In the genomic region with DNA sequence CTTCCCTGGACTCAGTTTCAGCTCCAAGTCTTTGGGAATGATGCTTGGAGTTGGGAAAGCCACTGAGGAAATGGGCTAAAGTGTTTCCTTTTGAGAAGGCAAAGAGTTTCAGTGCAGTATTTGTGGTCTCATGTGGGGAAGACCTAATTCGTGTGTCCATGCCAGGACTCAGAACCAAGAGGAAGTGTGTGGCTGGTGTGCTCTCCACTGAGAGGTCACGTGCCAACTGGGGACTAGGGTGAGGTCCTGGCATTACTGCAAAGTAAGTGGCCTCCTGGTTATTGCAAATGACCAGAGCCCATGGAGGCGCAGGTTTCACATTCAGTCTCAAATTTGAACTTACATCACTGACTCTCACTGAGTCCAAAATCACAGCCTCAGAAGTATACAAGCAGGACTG, we compare ENCODE assay signal across 21 cellular contexts. TPM values are rescaled to one million over a fixed set of nuclear protein-coding genes. Genes with fewer than 3 reads are reported as not detected.
DNase-seq lines count a peak whose midpoint lies in the region; ATAC-seq and TF ChIP-seq lines count a peak whose summit lies in the region.
"Had no signal": no experiment of that assay in that cellular context is flagged by ENCODE, and none has a peak within 500 bp of the region (broad histone marks: within the 10 kb centered on the region; RNA-seq: fewer than 3 reads in every experiment).

No MANE protein-coding gene starts in this region.

- peak overlapping the region; percentile 69 for H3K27ac Mint-ChIP-seq in endodermal cell
- no peak overlapping the region for H3K27ac Mint-ChIP-seq in activated naive CD4-positive, alpha-beta T cell treated with anti-CD3 and anti-CD28 coated beads for 36 hours
- H3K27ac Mint-ChIP-seq in activated naive CD4-positive, alpha-beta T cell treated with anti-CD3 and anti-CD28 coated beads, Interleukin-2, amount 10 ng/mL, durations not matched to agents 7 days and 5 days, result no peak overlapping the region
- H3K27ac Mint-ChIP-seq: IgD-negative memory B cell had no signal

- peak overlapping the region; percentile 0 for H3K4me3 Mint-ChIP-seq in endodermal cell
- no peak overlapping the region for H3K4me3 Mint-ChIP-seq in activated naive CD4-positive, alpha-beta T cell treated with anti-CD3 and anti-CD28 coated beads for 36 hours
- H3K4me3 Mint-ChIP-seq in activated naive CD4-positive, alpha-beta T cell treated with anti-CD3 and anti-CD28 coated beads, Interleukin-2, amount 10 ng/mL, durations not matched to agents 7 days and 5 days, result no peak overlapping the region
- H3K4me3 Mint-ChIP-seq: IgD-negative memory B cell had no signal

- H3K27ac ChIP-seq in AG04450 (ENCODE audit: low read depth, low read length), result peak overlapping the region; percentile 11
- H3K27ac ChIP-seq in HUES6 (ENCODE audit: low read depth, low read length), result peak overlapping the region; percentile 64
- no peak overlapping the region for H3K27ac ChIP-seq in endodermal cell (ENCODE audit: low read depth, low read length)

- peaks cover 24% of the 10 kb centered on the region for H3K36me3 Mint-ChIP-seq in endodermal cell (ENCODE audit: low read depth)
- H3K36me3 Mint-ChIP-seq in activated naive CD4-positive, alpha-beta T cell treated with anti-CD3 and anti-CD28 coated beads for 36 hours (ENCODE audit: low read depth), result no peaks in the 10 kb centered on the region
- H3K36me3 Mint-ChIP-seq in activated naive CD4-positive, alpha-beta T cell treated with anti-CD3 and anti-CD28 coated beads, Interleukin-2, amount 10 ng/mL, durations not matched to agents 7 days and 5 days, result no peaks in the 10 kb centered on the region
- H3K36me3 Mint-ChIP-seq: IgD-negative memory B cell had no signal

- TF ChIP-seq CTCF in AG04450 (IDR thresholded peaks at IDR 0.05; ENCODE audit: low read depth, low read length) (no peak), endodermal cell (conservative IDR thresholded peaks at IDR 0.05) (no peak)

- H3K27me3 ChIP-seq in AG04450 (ENCODE audit: control insufficient read depth, insufficient read depth, low read length) (no peaks in the 10 kb centered on the region), HUES6 (ENCODE audit: control insufficient read depth, insufficient read depth, low read length) (peaks cover 46% of the 10 kb centered on the region), endodermal cell (ENCODE audit: control insufficient read depth, insufficient read depth, low read length, poor library complexity, severe bottlenecking) (no peaks in the 10 kb centered on the region)

- H3K27me3 Mint-ChIP-seq in endodermal cell (ENCODE audit: insufficient read depth), result peaks cover 9% of the 10 kb centered on the region
- H3K27me3 Mint-ChIP-seq in activated naive CD4-positive, alpha-beta T cell treated with anti-CD3 and anti-CD28 coated beads for 36 hours (ENCODE audit: low read depth), result no peaks in the 10 kb centered on the region
- no peaks in the 10 kb centered on the region for H3K27me3 Mint-ChIP-seq in activated naive CD4-positive, alpha-beta T cell treated with anti-CD3 and anti-CD28 coated beads, Interleukin-2, amount 10 ng/mL, durations not matched to agents 7 days and 5 days

- no peak for DNase-seq in AG04450 (ENCODE audit: low read depth, low spot score)
- peak; percentile 42 for DNase-seq in endodermal cell
- no peak for DNase-seq in activated naive CD4-positive, alpha-beta T cell treated with anti-CD3 and anti-CD28 coated beads for 36 hours
- DNase-seq in stimulated activated CD4-positive, alpha-beta T cell treated with anti-CD3 and anti-CD28 coated beads, Interleukin-4, amount 100 ng/mL, for 4 hours, result no peak
- no peak for DNase-seq in activated naive CD4-positive, alpha-beta T cell treated with anti-CD3 and anti-CD28 coated beads, Interleukin-2, amount 10 ng/mL, durations not matched to agents 7 days and 5 days
- DNase-seq in COLO668 (lab: John Stamatoyannopoulos, UW; ENCODE audit: unreplicated experiment), result no peak
- DNase-seq: C1 segment of cervical spinal cord; COR-L47; DMS79; Kasumi-1; NCI-H187 treated with DMSO at 0.1 percent for 48 hours; NCI-H69; NK-92 treated with Interleukin-12 subunit alpha and Interleukin-12 subunit beta, amount 100 ng/mL, for 24 hours; RPMI8226; SIG-M5 had no signal

- H3K4me3 ChIP-seq in AG04450 (ENCODE audit: low read depth, low read length) (no peak overlapping the region), HUES6 (ENCODE audit: low read depth, low read length) (0 out of 2 replicates have a peak overlapping the region, but pooled peaks have one; percentile 13), endodermal cell (ENCODE audit: low read length) (no peak overlapping the region)

- no peaks in the 10 kb centered on the region for H3K9me3 Mint-ChIP-seq in endodermal cell
- no peaks in the 10 kb centered on the region for H3K9me3 Mint-ChIP-seq in activated naive CD4-positive, alpha-beta T cell treated with anti-CD3 and anti-CD28 coated beads for 36 hours
- peaks cover 3% of the 10 kb centered on the region for H3K9me3 Mint-ChIP-seq in activated naive CD4-positive, alpha-beta T cell treated with anti-CD3 and anti-CD28 coated beads, Interleukin-2, amount 10 ng/mL, durations not matched to agents 7 days and 5 days
- H3K9me3 Mint-ChIP-seq: IgD-negative memory B cell had no signal

- H3K36me3 ChIP-seq in HUES6 (ENCODE audit: control insufficient read depth, insufficient read depth, low read length) (no peaks in the 10 kb centered on the region), endodermal cell (ENCODE audit: control insufficient read depth, insufficient read depth, low read length) (no peaks in the 10 kb centered on the region)

- intact Hi-C loops in activated naive CD4-positive, alpha-beta T cell treated with anti-CD3 and anti-CD28 coated beads for 36 hours (cut with micrococcal nuclease), result no loop called here

- peak; percentile 67 for ATAC-seq in GM18868 (IDR thresholded peaks at IDR 0.05; ENCODE audit: unreplicated experiment)

- H3K9ac ChIP-seq in HUES6 (ENCODE audit: low read length) (peak overlapping the region; percentile 24), endodermal cell (ENCODE audit: extremely low read depth, low read length, poor library complexity, severe bottlenecking) (no peak overlapping the region)

- peaks cover 59% of the 10 kb centered on the region for H3K4me1 Mint-ChIP-seq in endodermal cell
- no peaks in the 10 kb centered on the region for H3K4me1 Mint-ChIP-seq in activated naive CD4-positive, alpha-beta T cell treated with anti-CD3 and anti-CD28 coated beads for 36 hours (ENCODE audit: low read depth)
- no peaks in the 10 kb centered on the region for H3K4me1 Mint-ChIP-seq in activated naive CD4-positive, alpha-beta T cell treated with anti-CD3 and anti-CD28 coated beads, Interleukin-2, amount 10 ng/mL, durations not matched to agents 7 days and 5 days

- H3K4me1 ChIP-seq in HUES6 (ENCODE audit: control insufficient read depth, insufficient read depth, low read length) (peaks cover 30% of the 10 kb centered on the region), endodermal cell (ENCODE audit: control insufficient read depth, insufficient read depth, low read length) (peaks cover 14% of the 10 kb centered on the region)

- CTCF ChIA-PET in AG04450 (lab: Charles Lee), result interaction anchor here (1.9 kb wide), 1 partner anchor 22 kb away, joined by 10 read pairs; no protein-coding TSS in a partner anchor
- CTCF ChIA-PET in activated naive CD4-positive, alpha-beta T cell treated with anti-CD3 and anti-CD28 coated beads for 36 hours (lab: Charles Lee), result no interaction called here
- CTCF ChIA-PET in activated naive CD4-positive, alpha-beta T cell treated with anti-CD3 and anti-CD28 coated beads, Interleukin-2, amount 10 ng/mL, durations not matched to agents 7 days and 5 days (lab: Charles Lee), result interaction anchor here (1.0 kb wide), 1 partner anchor 13 kb away, joined by 3 read pairs; no protein-coding TSS in a partner anchor

- H3K9me3 ChIP-seq in AG04450 (ENCODE audit: control insufficient read depth, insufficient read depth, low read length) (no peaks in the 10 kb centered on the region), HUES6 (ENCODE audit: control insufficient read depth, insufficient read depth, low read depth, low read length) (no peaks in the 10 kb centered on the region), endodermal cell (ENCODE audit: control insufficient read depth, low read length) (no peaks in the 10 kb centered on the region)

- POLR2A ChIA-PET in AG04450 (lab: Yijun Ruan, JAX), result no interaction called here

- 84 to 91% methylated on average over 3 of the region's 3 CpGs for WGBS in endodermal cell (ENCODE audit: insufficient coverage in 1 of 2, insufficient read length in 1 of 2), 2 experiments

RNA-seq across cellular contexts. Expression of gene ITPRID1, which starts 48.6 kb away (rescaled TPM):
- polyA plus RNA-seq in AG04450 (2011; rRNA removed), result not detected in 2 replicates
- not detected in 2 replicates for polyA minus RNA-seq in AG04450 (2011; rRNA and poly(A)+ RNA removed)
- 10 to 100 TPM in 1 of 2 donors, 1 to 10 TPM in 1; 5.6 to 21.8 TPM for total RNA-seq in endodermal cell
- polyA plus RNA-seq in endodermal cell (2013, experiment 1 of 2), result 1.6 TPM
- polyA plus RNA-seq in endodermal cell (2013, experiment 2 of 2), result 2.2 TPM
- total RNA-seq in activated naive CD4-positive, alpha-beta T cell treated with anti-CD3 and anti-CD28 coated beads for 36 hours, result not detected
- total RNA-seq: A172; OCI-LY7; T-helper 1 cell treated with Interleukin-12 subunit alpha and Interleukin-12 subunit beta and Interleukin-4 antibody, amounts not matched to agents 30 ng/mL and 1 ng/mL, for 36 hours had no signal
- polyA plus RNA-seq: IgD-negative memory B cell had no signal

Comparison
In these comparisons a context has a peak if more than half of its experiments do, and no peak if none do; other contexts are left out.
1. RNA of gene ITPRID1, which starts 48.6 kb away (total RNA-seq): 5.6 to 21.8 TPM in endodermal cell; not detected in activated naive CD4-positive, alpha-beta T cell treated with anti-CD3 and anti-CD28 coated beads for 36 hours; every median in the first group is over 4 times any median in the second.